Comparison of ENCODE assay signal across 12 cellular contexts in the genomic region with DNA sequence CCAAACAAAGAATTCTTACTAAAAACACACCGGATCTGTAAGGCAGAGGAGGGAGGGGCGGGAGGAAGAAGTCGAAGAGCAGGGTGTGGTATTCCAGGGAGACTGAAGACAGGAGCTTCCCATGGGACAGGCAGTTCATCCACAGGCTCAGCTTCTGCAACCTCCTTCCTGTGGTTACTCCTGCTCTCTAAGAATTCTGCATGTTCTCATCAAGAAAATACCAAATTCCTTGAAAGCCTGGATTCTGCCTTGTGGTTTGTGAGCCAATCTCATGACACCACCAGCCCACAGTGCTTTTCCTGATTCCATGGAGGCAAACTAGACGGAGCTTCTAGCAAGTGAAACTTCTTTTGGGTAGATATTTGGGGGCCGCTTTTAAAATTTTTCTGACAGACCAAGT. TPM values are rescaled to one million over a fixed set of nuclear protein-coding genes. Genes with fewer than 3 reads are reported as not detected.
A peak's percentile ranks its signal among the peaks of the same experiment; 100 is the strongest.
DNase-seq lines count a peak whose midpoint lies in the region; ATAC-seq and TF ChIP-seq lines count a peak whose summit lies in the region.
"Had no signal": no experiment of that assay in that cellular context is flagged by ENCODE, and none has a peak within 500 bp of the region (broad histone marks: within the 10 kb centered on the region; RNA-seq: fewer than 3 reads in every experiment).

No MANE protein-coding gene starts in this region.

- H3K27ac ChIP-seq in CD4-positive, CD25-positive, alpha-beta regulatory T cell (ENCODE audit: insufficient read depth, low read length, poor library complexity, severe bottlenecking): no peak overlapping the region
- no peak overlapping the region for H3K27ac ChIP-seq in KMS-11
- H3K27ac ChIP-seq in coronary artery: no peak overlapping the region
- H3K27ac ChIP-seq: WERI-Rb-1 had no signal

- no peak for ATAC-seq in CD4-positive, CD25-positive, alpha-beta regulatory T cell (ENCODE audit: low read depth in 2 of 2)
- no peak for ATAC-seq in GM19463 (IDR thresholded peaks at IDR 0.05; ENCODE audit: unreplicated experiment)

- no peak for DNase-seq in CD4-positive, CD25-positive, alpha-beta regulatory T cell
- DNase-seq in dedifferentiated amniotic fluid mesenchymal stem cell (ENCODE audit: extremely low spot score): peak; percentile 86
- DNase-seq in nephron progenitor cell: no peak
- DNase-seq in activated CD4-positive, alpha-beta memory T cell treated with anti-CD3 and anti-CD28 coated beads, Interleukin-2, amount 10 ng/mL, durations not matched to agents 7 days and 5 days: no peak
- no peak for DNase-seq in anterior cingulate cortex (lab: John Stamatoyannopoulos, UW)
- no peak for DNase-seq in coronary artery (ENCODE audit: low spot score)
- DNase-seq: effector memory CD8-positive, alpha-beta T cell; NCI-H1436; WERI-Rb-1 had no signal

- no peaks in the 10 kb centered on the region for H4K20me1 ChIP-seq in KMS-11 (ENCODE audit: insufficient read depth)

- H3K27ac Mint-ChIP-seq in CD4-positive, CD25-positive, alpha-beta regulatory T cell: peak overlapping the region in 2 of 3 donors; percentile 20 to 91
- no peak overlapping the region for H3K27ac Mint-ChIP-seq in nephron progenitor cell
- H3K27ac Mint-ChIP-seq in activated CD4-positive, alpha-beta memory T cell treated with anti-CD3 and anti-CD28 coated beads, Interleukin-2, amount 10 ng/mL, durations not matched to agents 7 days and 5 days: no peak overlapping the region
- H3K27ac Mint-ChIP-seq: activated T-helper 2 cell treated with anti-CD3 and anti-CD28 coated beads, Interferon-gamma antibody, Interleukin-2, Interleukin-4, amounts not matched to agents 10 μg/mL and 5 μg/mL and 100 μg/mL, durations not matched to agents 14 hours and 24 hours and 36 hours had no signal

- no peak overlapping the region for H3K9ac ChIP-seq in KMS-11

- no peak overlapping the region for H2AFZ ChIP-seq in KMS-11 (ENCODE audit: low read depth)

- H3K36me3 ChIP-seq in CD4-positive, CD25-positive, alpha-beta regulatory T cell (ENCODE audit: control insufficient read depth, insufficient read depth, low read length): no peaks in the 10 kb centered on the region
- no peaks in the 10 kb centered on the region for H3K36me3 ChIP-seq in KMS-11 (ENCODE audit: insufficient read depth)
- H3K36me3 ChIP-seq: WERI-Rb-1 had no signal

- peaks cover 9 to 32% (median 16%) of the 10 kb centered on the region in 4 donors for H3K4me1 Mint-ChIP-seq in CD4-positive, CD25-positive, alpha-beta regulatory T cell
- peaks cover 54% of the 10 kb centered on the region for H3K4me1 Mint-ChIP-seq in nephron progenitor cell
- H3K4me1 Mint-ChIP-seq in activated CD4-positive, alpha-beta memory T cell treated with anti-CD3 and anti-CD28 coated beads, Interleukin-2, amount 10 ng/mL, durations not matched to agents 7 days and 5 days: peaks cover 12% of the 10 kb centered on the region

- no peak overlapping the region for H3K4me3 ChIP-seq in CD4-positive, CD25-positive, alpha-beta regulatory T cell (ENCODE audit: low read depth, low read length)
- no peak overlapping the region for H3K4me3 ChIP-seq in KMS-11 (IDR thresholded peaks at IDR 0.05; ENCODE audit: insufficient read depth, low read depth, low read length)
- no peak overlapping the region for H3K4me3 ChIP-seq in coronary artery

- CTCF ChIA-PET in activated CD4-positive, alpha-beta memory T cell treated with anti-CD3 and anti-CD28 coated beads, Interleukin-2, amount 10 ng/mL, durations not matched to agents 7 days and 5 days (lab: Charles Lee): no interaction called here

- H3K4me3 Mint-ChIP-seq in CD4-positive, CD25-positive, alpha-beta regulatory T cell: peak overlapping the region; percentile 6 to 70 (median 42)
- peak overlapping the region; percentile 61 for H3K4me3 Mint-ChIP-seq in nephron progenitor cell
- H3K4me3 Mint-ChIP-seq in activated CD4-positive, alpha-beta memory T cell treated with anti-CD3 and anti-CD28 coated beads, Interleukin-2, amount 10 ng/mL, durations not matched to agents 7 days and 5 days: no peak overlapping the region

- no peaks in the 10 kb centered on the region for H3K9me3 Mint-ChIP-seq in CD4-positive, CD25-positive, alpha-beta regulatory T cell
- no peaks in the 10 kb centered on the region for H3K9me3 Mint-ChIP-seq in nephron progenitor cell
- H3K9me3 Mint-ChIP-seq in activated CD4-positive, alpha-beta memory T cell treated with anti-CD3 and anti-CD28 coated beads, Interleukin-2, amount 10 ng/mL, durations not matched to agents 7 days and 5 days: no peaks in the 10 kb centered on the region
- H3K9me3 Mint-ChIP-seq: activated T-helper 2 cell treated with anti-CD3 and anti-CD28 coated beads, Interferon-gamma antibody, Interleukin-2, Interleukin-4, amounts not matched to agents 10 μg/mL and 5 μg/mL and 100 μg/mL, durations not matched to agents 14 hours and 24 hours and 36 hours; effector memory CD8-positive, alpha-beta T cell had no signal

- TF ChIP-seq CTCF in KMS-11 (conservative IDR thresholded peaks at IDR 0.05; ENCODE audit: low read depth, low read length) (no peak), nephron progenitor cell (IDR thresholded peaks at IDR 0.05) (no peak), coronary artery (IDR thresholded peaks at IDR 0.05) (no peak)

- peaks cover 2% of the 10 kb centered on the region for H3K27me3 ChIP-seq in CD4-positive, CD25-positive, alpha-beta regulatory T cell (ENCODE audit: control insufficient read depth, insufficient read depth, low read length)
- H3K27me3 ChIP-seq in KMS-11 (ENCODE audit: insufficient read depth, low read depth): no peaks in the 10 kb centered on the region

- peaks cover 17% of the 10 kb centered on the region for H3K27me3 Mint-ChIP-seq in CD4-positive, CD25-positive, alpha-beta regulatory T cell
- no peaks in the 10 kb centered on the region for H3K27me3 Mint-ChIP-seq in nephron progenitor cell (ENCODE audit: low read depth, poor library complexity)
- H3K27me3 Mint-ChIP-seq in activated CD4-positive, alpha-beta memory T cell treated with anti-CD3 and anti-CD28 coated beads, Interleukin-2, amount 10 ng/mL, durations not matched to agents 7 days and 5 days: peaks cover 27% of the 10 kb centered on the region

- H3K4me1 ChIP-seq in CD4-positive, CD25-positive, alpha-beta regulatory T cell (ENCODE audit: control insufficient read depth, insufficient read depth, low read length, poor library complexity, severe bottlenecking): peaks cover 6% of the 10 kb centered on the region
- no peaks in the 10 kb centered on the region for H3K4me1 ChIP-seq in KMS-11 (ENCODE audit: low read depth, poor library complexity, severe bottlenecking)

- POLR2A ChIA-PET in activated CD4-positive, alpha-beta memory T cell treated with anti-CD3 and anti-CD28 coated beads, Interleukin-2, amount 10 ng/mL, durations not matched to agents 7 days and 5 days (lab: Charles Lee): no interaction called here

- H3K9me3 ChIP-seq in CD4-positive, CD25-positive, alpha-beta regulatory T cell (ENCODE audit: control insufficient read depth in 2 of 2, low read length in 2 of 2): no peaks in the 10 kb centered on the region

- H3K4me2 ChIP-seq in KMS-11: peak overlapping the region; percentile 71; the same call in 1 of the 2 replicates

- no peaks in the 10 kb centered on the region for H3K36me3 Mint-ChIP-seq in CD4-positive, CD25-positive, alpha-beta regulatory T cell
- H3K36me3 Mint-ChIP-seq in nephron progenitor cell (ENCODE audit: low read depth): no peaks in the 10 kb centered on the region
- no peaks in the 10 kb centered on the region for H3K36me3 Mint-ChIP-seq in activated CD4-positive, alpha-beta memory T cell treated with anti-CD3 and anti-CD28 coated beads, Interleukin-2, amount 10 ng/mL, durations not matched to agents 7 days and 5 days (ENCODE audit: low read depth)

- H3K79me2 ChIP-seq in KMS-11 (ENCODE audit: insufficient read depth, low read depth): no peaks in the 10 kb centered on the region

RNA-seq across cellular contexts. Expression of gene ST6GALNAC3, which starts 1.1 kb away (rescaled TPM):
- 1.5 TPM for total RNA-seq in CD4-positive, CD25-positive, alpha-beta regulatory T cell
- polyA plus RNA-seq in CD4-positive, CD25-positive, alpha-beta regulatory T cell: 1 to 10 TPM in 1 of 4 donors, under 1 TPM in 3; 0.03 to 3.4 (median 0.63) TPM
- not detected for total RNA-seq in activated CD4-positive, alpha-beta memory T cell treated with anti-CD3 and anti-CD28 coated beads, Interleukin-2, amount 10 ng/mL, durations not matched to agents 7 days and 5 days
- total RNA-seq: activated T-helper 2 cell treated with anti-CD3 and anti-CD28 coated beads, Interferon-gamma antibody, Interleukin-2, Interleukin-4, amounts not matched to agents 10 μg/mL and 5 μg/mL and 100 μg/mL, durations not matched to agents 14 hours and 24 hours and 36 hours had no signal

Comparison
In these comparisons a context has a peak if more than half of its experiments do, and no peak if none do; other contexts are left out.
1. H3K27ac Mint-ChIP-seq: peak in CD4-positive, CD25-positive, alpha-beta regulatory T cell (2 of 3); none in nephron progenitor cell (single experiment) and activated CD4-positive, alpha-beta memory T cell treated with anti-CD3 and anti-CD28 coated beads, Interleukin-2, amount 10 ng/mL, durations not matched to agents 7 days and 5 days (single experiment).